8 cellular contexts compared by ENCODE assay signal in genomic region chr6:72580281-72580940, GRCh38. TPM values are rescaled to one million over a fixed set of nuclear protein-coding genes. Genes with fewer than 3 reads are reported as not detected.
DNase-seq lines count a peak whose midpoint lies in the region; ATAC-seq and TF ChIP-seq lines count a peak whose summit lies in the region.

No MANE protein-coding gene starts in this region.

- H3K27me3 ChIP-seq in hepatocyte, result no peaks in the 10 kb centered on the region

- 26% methylated on average over 6 of the region's 6 CpGs for WGBS in hepatocyte (ENCODE audit: low lambda C conversion rate, missing lambda C conversion rate)

- H3K27ac ChIP-seq in hepatocyte, result no peak overlapping the region

- peak; percentile 74 for TF ChIP-seq CTCF in HFF-Myc (IDR thresholded peaks at IDR 0.05; ENCODE audit: low read depth, low read length, missing control alignments)
- TF ChIP-seq CTCF in hepatocyte (IDR thresholded peaks at IDR 0.05; ENCODE audit: poor library complexity), result peak; percentile 53

- peak; percentile 16 for DNase-seq in NK-92 treated with Interleukin-12 subunit alpha and Interleukin-12 subunit beta, amount 100 ng/mL, for 24 hours (lab: John Stamatoyannopoulos, UW)
- DNase-seq in NK-92 (lab: John Stamatoyannopoulos, UW; ENCODE audit: unreplicated experiment), result no peak
- peak; percentile 52 for DNase-seq in HFF-Myc (ENCODE audit: extremely low read depth, low read depth)
- DNase-seq in NCI-H1105 treated with DMSO at 0.1 percent for 48 hours (lab: John Stamatoyannopoulos, UW), result peak; percentile 68
- DNase-seq in SW480 (ENCODE audit: low spot score), result peak; percentile 50
- peak; percentile 52 for DNase-seq in hepatocyte (ENCODE audit: low spot score)
- no peak for DNase-seq in islet precursor cell

- no peak overlapping the region for H3K4me3 ChIP-seq in HFF-Myc (replicated peaks; ENCODE audit: low read depth, low read length)
- no peak overlapping the region for H3K4me3 ChIP-seq in hepatocyte

- ATAC-seq in GM18868 (IDR thresholded peaks at IDR 0.05; ENCODE audit: unreplicated experiment), result no peak

- no peak overlapping the region for H2AFZ ChIP-seq in hepatocyte

- H3K36me3 ChIP-seq in hepatocyte (replicated peaks; ENCODE audit: insufficient read depth, low read depth), result no peaks in the 10 kb centered on the region

- H3K9me3 ChIP-seq in hepatocyte (ENCODE audit: low read depth), result no peaks in the 10 kb centered on the region

- no peaks in the 10 kb centered on the region for H3K79me2 ChIP-seq in hepatocyte

- H3K9me2 ChIP-seq in hepatocyte (replicated peaks; ENCODE audit: insufficient read depth), result no peaks in the 10 kb centered on the region

- no peaks in the 10 kb centered on the region for H4K20me1 ChIP-seq in hepatocyte (ENCODE audit: insufficient read depth, poor library complexity, severe bottlenecking)

- no peaks in the 10 kb centered on the region for H3K4me1 ChIP-seq in hepatocyte (ENCODE audit: insufficient read depth)

- no peak overlapping the region for H3K4me2 ChIP-seq in hepatocyte

RNA-seq across cellular contexts. Expression of gene KCNQ5, which starts 41.5 kb away (rescaled TPM):
- total RNA-seq in hepatocyte, result 1.6 and 5.5 TPM in 2 replicates
- 2.0 and 3.7 TPM in 2 replicates for polyA plus RNA-seq in hepatocyte

Comparison
In these comparisons a context has a peak if more than half of its experiments do, and no peak if none do; other contexts are left out.
1. DNase-seq: peak in NK-92 treated with Interleukin-12 subunit alpha and Interleukin-12 subunit beta, amount 100 ng/mL, for 24 hours (single experiment), HFF-Myc (single experiment), NCI-H1105 treated with DMSO at 0.1 percent for 48 hours (single experiment), SW480 (single experiment) and hepatocyte (single experiment); none in NK-92 (single experiment) and islet precursor cell (single experiment).